Comparison of ENCODE assay signal across 13 cellular contexts in genomic region chr4:163482197-163482596, GRCh38. TPM values are rescaled to one million over a fixed set of nuclear protein-coding genes. Genes with fewer than 3 reads are reported as not detected.
A peak's percentile ranks its signal among the peaks of the same experiment; 100 is the strongest.
DNase-seq lines count a peak whose midpoint lies in the region; ATAC-seq and TF ChIP-seq lines count a peak whose summit lies in the region.
"Had no signal": no experiment of that assay in that cellular context is flagged by ENCODE, and none has a peak within 500 bp of the region (broad histone marks: within the 10 kb centered on the region; RNA-seq: fewer than 3 reads in every experiment).

No MANE protein-coding gene starts in this region.

- H3K27me3 Mint-ChIP-seq in memory B cell (no peaks in the 10 kb centered on the region), type B pancreatic cell (no peaks in the 10 kb centered on the region)

- no peak for TF ChIP-seq CTCF in type B pancreatic cell (conservative IDR thresholded peaks at IDR 0.05)

- H3K4me3 Mint-ChIP-seq in memory B cell, result peak overlapping the region; percentile 57
- no peak overlapping the region for H3K4me3 Mint-ChIP-seq in type B pancreatic cell
- H3K4me3 Mint-ChIP-seq: T-helper 1 cell treated with Interleukin-12 subunit alpha and Interleukin-12 subunit beta and Interleukin-4 antibody, amounts not matched to agents 30 μg/mL and 1 μg/mL, for 36 hours had no signal

- H3K36me3 Mint-ChIP-seq in memory B cell (no peaks in the 10 kb centered on the region), type B pancreatic cell (no peaks in the 10 kb centered on the region)

- ATAC-seq in GM18868 (IDR thresholded peaks at IDR 0.05; ENCODE audit: unreplicated experiment) (peak; percentile 74), HG02571 (IDR thresholded peaks at IDR 0.05; ENCODE audit: unreplicated experiment) (peak; percentile 57), HG03460 (IDR thresholded peaks at IDR 0.05; ENCODE audit: unreplicated experiment) (peak; percentile 67), memory B cell (ENCODE audit: low read depth) (peak; percentile 83)

- H3K9me3 Mint-ChIP-seq in memory B cell (no peaks in the 10 kb centered on the region), type B pancreatic cell (no peaks in the 10 kb centered on the region)
- H3K9me3 Mint-ChIP-seq: T-helper 1 cell treated with Interleukin-12 subunit alpha and Interleukin-12 subunit beta and Interleukin-4 antibody, amounts not matched to agents 30 μg/mL and 1 μg/mL, for 36 hours had no signal

- DNase-seq in memory B cell (ENCODE audit: low spot score in 2 of 2) (peak in 1 of 2 donors; percentile 11), type B pancreatic cell (ENCODE audit: extremely low spot score, unreplicated experiment) (no peak), NCI-H510A (lab: John Stamatoyannopoulos, UW) (no peak), NCI-H1105 (lab: John Stamatoyannopoulos, UW) (no peak), SHP77 treated with DMSO at 0.1 percent for 48 hours (lab: John Stamatoyannopoulos, UW) (no peak)
- DNase-seq: NCI-H1092, NCI-H774 had no signal

- peaks cover 6% of the 10 kb centered on the region for H3K4me1 Mint-ChIP-seq in memory B cell
- no peaks in the 10 kb centered on the region for H3K4me1 Mint-ChIP-seq in type B pancreatic cell (ENCODE audit: unreplicated experiment)

- H3K27ac Mint-ChIP-seq in memory B cell (no peak overlapping the region), type B pancreatic cell (no peak overlapping the region)
- H3K27ac Mint-ChIP-seq: T-helper 1 cell treated with Interleukin-12 subunit alpha and Interleukin-12 subunit beta and Interleukin-4 antibody, amounts not matched to agents 30 μg/mL and 1 μg/mL, for 36 hours had no signal

RNA-seq across cellular contexts. Expression of gene TKTL2, which starts 8.6 kb away (rescaled TPM):
- total RNA-seq in type B pancreatic cell (ENCODE audit: low replicate concordance), result not detected in 2 replicates
- total RNA-seq: astrocyte, vagina had no signal

RNA-seq across cellular contexts. Expression of gene TMA16, which starts 12.3 kb away (rescaled TPM):
- total RNA-seq in type B pancreatic cell (ENCODE audit: low replicate concordance), result 20.5 and 29.7 TPM in 2 replicates
